In genomic region chr21:26137379-26138060, GRCh38 we compare ENCODE assay signal across 18 cellular contexts. TPM values are rescaled to one million over a fixed set of nuclear protein-coding genes. Genes with fewer than 3 reads are reported as not detected.
DNase-seq lines count a peak whose midpoint lies in the region; ATAC-seq and TF ChIP-seq lines count a peak whose summit lies in the region.
"Had no signal": no experiment of that assay in that cellular context is flagged by ENCODE, and none has a peak within 500 bp of the region (broad histone marks: within the 10 kb centered on the region; RNA-seq: fewer than 3 reads in every experiment).

No MANE protein-coding gene starts in this region.

- in situ Hi-C loops in brain microvascular endothelial cell (cut with HindIII; ENCODE audit: low pct_ligation_motif_present, low sequenced_read_pairs) = no loop called here

- H4K20me1 ChIP-seq in KMS-11 (ENCODE audit: insufficient read depth) (peaks cover 31% of the 10 kb centered on the region), osteoblast (ENCODE audit: insufficient read depth, low read length) (peaks cover 15% of the 10 kb centered on the region)

- no peak overlapping the region for H3K4me3 Mint-ChIP-seq in osteocyte (ENCODE audit: unreplicated experiment)
- H3K4me3 Mint-ChIP-seq: activated CD4-positive, alpha-beta T cell treated with anti-CD3 and anti-CD28 coated beads for 36 hours; activated naive CD8-positive, alpha-beta T cell had no signal

- peak overlapping the region; percentile 71 for H3K4me2 ChIP-seq in KMS-11
- peak overlapping the region; percentile 5 for H3K4me2 ChIP-seq in osteoblast (ENCODE audit: insufficient read depth, low read length)

- H3K4me1 ChIP-seq in KMS-11 (ENCODE audit: low read depth, poor library complexity, severe bottlenecking) (peaks cover 53% of the 10 kb centered on the region), osteoblast (ENCODE audit: insufficient read depth, low read length) (peaks cover 29% of the 10 kb centered on the region)

- H3K27ac ChIP-seq in KMS-11 = peak overlapping the region; percentile 54
- peak overlapping the region; percentile 1 for H3K27ac ChIP-seq in brain microvascular endothelial cell
- H3K27ac ChIP-seq in osteoblast (ENCODE audit: low read depth, low read length) = peak overlapping the region; percentile 19
- H3K27ac ChIP-seq: cardiac muscle cell, vagina had no signal

- peak overlapping the region; percentile 17; the same call in 1 of the 2 replicates for H3K9ac ChIP-seq in KMS-11

- TF ChIP-seq CTCF in KMS-11 (conservative IDR thresholded peaks at IDR 0.05; ENCODE audit: low read depth, low read length) (no peak), brain microvascular endothelial cell (IDR thresholded peaks at IDR 0.05; ENCODE audit: low read depth, low read length, missing control alignments) (no peak), osteoblast (IDR thresholded peaks at IDR 0.05; ENCODE audit: extremely low read depth, low read depth, low read length) (no peak), osteocyte (IDR thresholded peaks at IDR 0.05) (no peak)

- H3K36me3 Mint-ChIP-seq in osteocyte (ENCODE audit: unreplicated experiment) = peaks cover 8% of the 10 kb centered on the region

- H2AFZ ChIP-seq in KMS-11 (ENCODE audit: low read depth) (no peak overlapping the region), osteoblast (ENCODE audit: low read length) (no peak overlapping the region)

- H3K36me3 ChIP-seq in KMS-11 (ENCODE audit: insufficient read depth) (0 out of 2 replicates have a peak, but pooled peaks cover under 1% of the 10 kb centered on the region), brain microvascular endothelial cell (replicated peaks) (no peaks in the 10 kb centered on the region), osteoblast (ENCODE audit: insufficient read depth, low read length) (peaks cover 9% of the 10 kb centered on the region)
- H3K36me3 ChIP-seq: cardiac muscle cell, vagina had no signal

- peaks cover 6% of the 10 kb centered on the region for H3K9me3 Mint-ChIP-seq in osteocyte (ENCODE audit: unreplicated experiment)
- H3K9me3 Mint-ChIP-seq: T-helper 2 cell treated with Interferon-gamma antibody and Interleukin-4, amounts not matched to agents 5 μg/mL and 100 μg/mL, for 36 hours had no signal

- peaks cover 72% of the 10 kb centered on the region for H3K79me2 ChIP-seq in KMS-11 (ENCODE audit: insufficient read depth, low read depth)
- peaks cover 88% of the 10 kb centered on the region for H3K79me2 ChIP-seq in osteoblast (ENCODE audit: insufficient read depth, low read length)

- H3K27me3 Mint-ChIP-seq in osteocyte (ENCODE audit: unreplicated experiment) = no peaks in the 10 kb centered on the region
- H3K27me3 Mint-ChIP-seq: activated CD4-positive, alpha-beta T cell treated with anti-CD3 and anti-CD28 coated beads for 36 hours; activated naive CD8-positive, alpha-beta T cell had no signal

- H3K4me3 ChIP-seq in KMS-11 (IDR thresholded peaks at IDR 0.05; ENCODE audit: insufficient read depth, low read depth, low read length) = no peak overlapping the region
- H3K4me3 ChIP-seq in brain microvascular endothelial cell (ENCODE audit: low read depth, low read length) = no peak overlapping the region
- H3K4me3 ChIP-seq in osteoblast (ENCODE audit: insufficient read depth, low read length) = no peak overlapping the region
- H3K4me3 ChIP-seq: cardiac muscle cell, K562, vagina had no signal

- DNase-seq in brain microvascular endothelial cell (no peak), osteoblast (ENCODE audit: insufficient read length, low spot score, missing footprints) (no peak), DMS53 treated with DMSO at 0.1 percent for 48 hours (lab: John Stamatoyannopoulos, UW; ENCODE audit: unreplicated experiment) (no peak), NCI-H2227 (lab: John Stamatoyannopoulos, UW; ENCODE audit: unreplicated experiment) (no peak), osteocyte (ENCODE audit: extremely low spot score, unreplicated experiment) (no peak)
- DNase-seq: NCI-H1105 treated with DMSO at 0.1 percent for 48 hours, NCI-H2227 treated with DMSO at 0.1 percent for 48 hours, SIG-M5 had no signal

- no peak overlapping the region for H3K27ac Mint-ChIP-seq in osteocyte (ENCODE audit: unreplicated experiment)
- H3K27ac Mint-ChIP-seq: activated CD4-positive, alpha-beta T cell treated with anti-CD3 and anti-CD28 coated beads for 36 hours; activated naive CD8-positive, alpha-beta T cell; T-helper 2 cell treated with Interferon-gamma antibody and Interleukin-4, amounts not matched to agents 5 μg/mL and 100 μg/mL, for 36 hours had no signal

- H3K4me1 Mint-ChIP-seq in osteocyte (ENCODE audit: unreplicated experiment) = peaks cover 24% of the 10 kb centered on the region

- ATAC-seq in GM18870 (IDR thresholded peaks at IDR 0.05; ENCODE audit: unreplicated experiment) = peak; percentile 36
- ATAC-seq in GM21390 (IDR thresholded peaks at IDR 0.05; ENCODE audit: unreplicated experiment) = no peak
- ATAC-seq: K562, left lobe of liver had no signal

- H3K9me3 ChIP-seq in osteoblast (ENCODE audit: low read depth, low read length) = no peaks in the 10 kb centered on the region
- H3K9me3 ChIP-seq: vagina had no signal

- H3K27me3 ChIP-seq in KMS-11 (ENCODE audit: insufficient read depth, low read depth) = no peaks in the 10 kb centered on the region
- H3K27me3 ChIP-seq in brain microvascular endothelial cell (replicated peaks) = no peaks in the 10 kb centered on the region
- no peaks in the 10 kb centered on the region for H3K27me3 ChIP-seq in osteoblast (ENCODE audit: insufficient read depth, low read length)
- H3K27me3 ChIP-seq: cardiac muscle cell, vagina had no signal

RNA-seq across cellular contexts. Expression of gene APP, which starts 33.0 kb away (rescaled TPM):
- total RNA-seq in osteoblast (344 and 373 TPM in 2 replicates), osteocyte (698 and 749 TPM in 2 replicates)

Comparison
In these comparisons a context has a peak if more than half of its experiments do, and no peak if none do; other contexts are left out.
1. H3K27ac ChIP-seq: peak in every context shown above with its lines; median percentile 54 in KMS-11; 19 in osteoblast; 1 in brain microvascular endothelial cell.